Comparison of ENCODE assay signal across 9 cellular contexts in the genomic region with DNA sequence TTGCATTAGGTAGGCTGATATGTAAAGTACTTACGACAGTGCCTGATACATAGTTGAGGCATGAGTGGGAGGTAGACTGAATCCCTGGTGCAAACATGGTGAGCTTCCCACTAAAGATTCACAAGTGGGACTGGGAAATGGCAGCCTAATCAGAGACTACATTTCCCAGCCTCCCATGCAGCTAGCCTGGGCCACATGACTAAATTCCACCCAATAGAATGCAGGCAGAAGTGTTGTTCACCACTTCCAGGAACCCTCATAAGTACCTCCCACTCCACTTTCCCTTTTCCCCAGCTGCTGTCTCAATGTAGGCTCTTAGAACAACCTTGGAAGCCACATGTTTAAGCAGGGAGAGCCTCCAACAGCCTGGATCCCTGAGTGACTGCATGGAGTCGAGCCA.
DNase-seq lines count a peak whose midpoint lies in the region; ATAC-seq and TF ChIP-seq lines count a peak whose summit lies in the region.
"Had no signal": no experiment of that assay in that cellular context is flagged by ENCODE, and none has a peak within 500 bp of the region (broad histone marks: within the 10 kb centered on the region; RNA-seq: fewer than 3 reads in every experiment).

No MANE protein-coding gene starts in this region.

- DNase-seq in AG10803 (ENCODE audit: low read depth) (peak; percentile 15), H7 (peak; percentile 28), RKO (ENCODE audit: low spot score) (peak; percentile 44)
- DNase-seq in activated T-cell treated with anti-CD3 and anti-CD28 coated beads, Interleukin-2, amount 50 U/mL, for 24 hours, result no peak

- ATAC-seq in esophagus mucosa (peak; percentile 55), HG02870 (IDR thresholded peaks at IDR 0.05; ENCODE audit: unreplicated experiment) (no peak), GM19351 (IDR thresholded peaks at IDR 0.05; ENCODE audit: unreplicated experiment) (no peak), GM18873 (IDR thresholded peaks at IDR 0.05; ENCODE audit: low FRiP score, unreplicated experiment) (no peak)
- ATAC-seq: Right ventricle myocardium inferior had no signal

- H3K36me3 ChIP-seq in H7 (replicated peaks; ENCODE audit: control insufficient read depth, insufficient read depth, low read length), result no peaks in the 10 kb centered on the region

- no peak overlapping the region for H3K4me3 Mint-ChIP-seq in activated T-cell treated with anti-CD3 and anti-CD28 coated beads, Interleukin-2, amount 50 U/mL, for 24 hours

- H3K4me1 Mint-ChIP-seq in activated T-cell treated with anti-CD3 and anti-CD28 coated beads, Interleukin-2, amount 50 U/mL, for 24 hours (ENCODE audit: low read depth), result no peaks in the 10 kb centered on the region

- no peaks in the 10 kb centered on the region for H3K36me3 Mint-ChIP-seq in activated T-cell treated with anti-CD3 and anti-CD28 coated beads, Interleukin-2, amount 50 U/mL, for 24 hours (ENCODE audit: low read depth)

- H3K27me3 ChIP-seq in H7 (ENCODE audit: control insufficient read depth, insufficient read depth, low read length), result no peaks in the 10 kb centered on the region

- TF ChIP-seq CTCF in AG10803 (conservative IDR thresholded peaks at IDR 0.05; ENCODE audit: low read length), result no peak

- peaks cover 5% of the 10 kb centered on the region for H3K9me3 Mint-ChIP-seq in activated T-cell treated with anti-CD3 and anti-CD28 coated beads, Interleukin-2, amount 50 U/mL, for 24 hours

- peaks cover 44% of the 10 kb centered on the region for H3K27me3 Mint-ChIP-seq in activated T-cell treated with anti-CD3 and anti-CD28 coated beads, Interleukin-2, amount 50 U/mL, for 24 hours

- H3K27ac Mint-ChIP-seq in activated T-cell treated with anti-CD3 and anti-CD28 coated beads, Interleukin-2, amount 50 U/mL, for 24 hours, result no peak overlapping the region

- H3K4me3 ChIP-seq in AG10803 (ENCODE audit: low read length) (no peak overlapping the region), H7 (ENCODE audit: insufficient read depth, low read depth, low read length) (no peak overlapping the region)
